Comparison of ENCODE assay signal across 13 cellular contexts in the genomic region with DNA sequence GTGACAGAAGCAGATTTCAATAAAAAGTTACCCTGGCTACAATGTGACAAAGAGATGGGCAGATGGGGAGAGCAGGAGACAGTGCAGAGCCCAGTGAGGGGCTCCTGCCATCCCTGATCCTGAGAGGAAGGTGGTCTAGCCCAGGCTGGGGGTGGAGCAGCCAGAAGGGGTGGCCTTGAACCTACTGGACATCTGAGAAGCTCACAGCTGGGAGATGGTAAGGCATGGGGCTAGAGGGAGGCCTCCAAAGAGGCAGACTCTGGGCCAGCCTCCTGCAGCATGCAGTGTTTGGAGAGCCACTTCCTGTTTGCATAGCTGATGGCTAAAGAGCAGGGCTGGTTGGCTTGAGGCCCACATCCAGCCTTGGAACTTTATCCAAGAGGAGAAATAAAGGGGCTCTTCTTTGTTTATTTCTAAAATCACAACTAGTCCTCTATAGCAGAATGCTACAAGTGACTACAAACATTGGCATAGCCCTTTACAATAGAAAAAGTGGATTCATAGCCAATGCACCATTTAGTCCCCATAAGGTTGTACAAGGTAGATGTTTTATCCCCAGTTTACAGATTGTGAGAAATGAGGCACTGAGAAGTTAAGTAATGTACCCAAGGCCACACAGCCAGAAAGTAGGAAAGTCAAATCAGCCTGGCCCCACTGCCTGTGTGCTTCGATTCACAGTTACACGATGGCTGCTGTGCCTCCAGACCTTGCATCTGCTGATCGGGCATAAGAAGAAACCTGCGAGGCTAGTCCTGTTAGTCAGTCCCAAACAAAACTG. TPM values are rescaled to one million over a fixed set of nuclear protein-coding genes. Genes with fewer than 3 reads are reported as not detected.
DNase-seq lines count a peak whose midpoint lies in the region; ATAC-seq and TF ChIP-seq lines count a peak whose summit lies in the region.
"Had no signal": no experiment of that assay in that cellular context is flagged by ENCODE, and none has a peak within 500 bp of the region (broad histone marks: within the 10 kb centered on the region; RNA-seq: fewer than 3 reads in every experiment).

No MANE protein-coding gene starts in this region.

- POLR2A ChIA-PET in PC-9 (lab: Charles Lee; ENCODE audit: unreplicated experiment), result no interaction called here

- no peak overlapping the region for H3K4me3 ChIP-seq in Peyer's patch
- no peak overlapping the region for H3K4me3 ChIP-seq in testis
- no peak overlapping the region for H3K4me3 ChIP-seq in PC-9

- BruUV-seq in PC-9 (replicated peaks; lab: Mats Ljungman, UMichigan), result no TSS peak

- no peak for DNase-seq in activated T-cell treated with anti-CD3 and anti-CD28 coated beads, Interleukin-2, amount 50 U/mL, for 72 hours
- DNase-seq in activated T-cell treated with anti-CD3 and anti-CD28 coated beads, Interleukin-2, amount 50 U/mL, for 4 hours, result no peak
- DNase-seq in Peyer's patch, result no peak
- DNase-seq in left ventricle myocardium superior, result peak; percentile 69
- DNase-seq in testis, result peak; percentile 51
- DNase-seq in PC-9, result no peak
- DNase-seq in SKM-1 (lab: John Stamatoyannopoulos, UW; ENCODE audit: unreplicated experiment), result no peak
- DNase-seq: islet precursor cell; stimulated activated naive CD4-positive, alpha-beta T cell treated with Interleukin-2 at 50 U/mL for 16 hours had no signal

- ATAC-seq in activated T-cell treated with anti-CD3 and anti-CD28 coated beads, Interleukin-2, amount 50 U/mL, for 72 hours (replicated peaks in 1 of 2), result no peak
- no peak for ATAC-seq in activated T-cell treated with anti-CD3 and anti-CD28 coated beads, Interleukin-2, amount 50 U/mL, for 4 hours
- ATAC-seq in left ventricle myocardium superior (peak; percentile 28), GM19328 (IDR thresholded peaks at IDR 0.05; ENCODE audit: unreplicated experiment) (no peak)

- H3K4me2 ChIP-seq in PC-9, result no peak overlapping the region

- CTCF ChIA-PET in PC-9 (lab: Charles Lee), result no interaction called here

- H3K4me3 Mint-ChIP-seq in activated T-cell treated with anti-CD3 and anti-CD28 coated beads, Interleukin-2, amount 50 U/mL, for 72 hours, result no peak overlapping the region
- H3K4me3 Mint-ChIP-seq in activated T-cell treated with anti-CD3 and anti-CD28 coated beads, Interleukin-2, amount 50 U/mL, for 4 hours, result no peak overlapping the region
- H3K4me3 Mint-ChIP-seq: CD14-positive monocyte had no signal

- H3K27me3 Mint-ChIP-seq in activated T-cell treated with anti-CD3 and anti-CD28 coated beads, Interleukin-2, amount 50 U/mL, for 72 hours (ENCODE audit: low read depth), result peaks cover 27% of the 10 kb centered on the region
- peaks cover 25% of the 10 kb centered on the region for H3K27me3 Mint-ChIP-seq in activated T-cell treated with anti-CD3 and anti-CD28 coated beads, Interleukin-2, amount 50 U/mL, for 4 hours (ENCODE audit: low read depth)

- no peak overlapping the region for H2AFZ ChIP-seq in PC-9

- intact Hi-C loops in left ventricle myocardium superior (cut with micrococcal nuclease), result no loop called here
- intact Hi-C loops in testis (cut with DNase I; ENCODE audit: low total_unique reads), result no loop called here
- intact Hi-C loops in PC-9 (cut with micrococcal nuclease; ENCODE audit: unreplicated experiment), result loop anchor here (2.0 kb wide), 1 partner anchor 47 kb away; no protein-coding TSS in a partner anchor

- TF ChIP-seq CTCF in Peyer's patch (IDR thresholded peaks at IDR 0.05), result no peak
- TF ChIP-seq CTCF in testis (IDR thresholded peaks at IDR 0.05), result no peak
- TF ChIP-seq CTCF in PC-9 (conservative IDR thresholded peaks at IDR 0.05), result no peak

- H3K4me1 ChIP-seq in Peyer's patch (peaks cover 0 to 47% (median 8%) of the 10 kb centered on the region in 4 donors), testis (peaks cover 10% of the 10 kb centered on the region), PC-9 (replicated peaks; ENCODE audit: insufficient read depth) (no peaks in the 10 kb centered on the region)

- H3K27me3 ChIP-seq in Peyer's patch (peaks cover 0 to 10% of the 10 kb centered on the region in 2 donors), testis (no peaks in the 10 kb centered on the region), PC-9 (ENCODE audit: insufficient read depth, low read depth) (0 out of 2 replicates have a peak, but pooled peaks cover 5% of the 10 kb centered on the region)

- peaks cover 23% of the 10 kb centered on the region for H3K4me1 Mint-ChIP-seq in activated T-cell treated with anti-CD3 and anti-CD28 coated beads, Interleukin-2, amount 50 U/mL, for 72 hours (ENCODE audit: low read depth)
- peaks cover 23% of the 10 kb centered on the region for H3K4me1 Mint-ChIP-seq in activated T-cell treated with anti-CD3 and anti-CD28 coated beads, Interleukin-2, amount 50 U/mL, for 4 hours (ENCODE audit: low read depth)

- WGBS in testis, 2 donors, result 80% methylated on average over 4 of the region's 4 CpGs

- H3K9me3 ChIP-seq in Peyer's patch, result no peaks in the 10 kb centered on the region
- H3K9me3 ChIP-seq in testis, result no peaks in the 10 kb centered on the region
- H3K9me3 ChIP-seq in PC-9 (ENCODE audit: insufficient read depth, low read depth), result no peaks in the 10 kb centered on the region

- no peaks in the 10 kb centered on the region for H3K9me3 Mint-ChIP-seq in activated T-cell treated with anti-CD3 and anti-CD28 coated beads, Interleukin-2, amount 50 U/mL, for 72 hours
- no peaks in the 10 kb centered on the region for H3K9me3 Mint-ChIP-seq in activated T-cell treated with anti-CD3 and anti-CD28 coated beads, Interleukin-2, amount 50 U/mL, for 4 hours

- H3K27ac ChIP-seq in Peyer's patch (peak overlapping the region in 3 of 4 donors; percentile 38 to 79 (median 65)), testis (peak overlapping the region in 1 of 2 donors; percentile 46), PC-9 (no peak overlapping the region)

- H3F3A ChIP-seq in PC-9 (ENCODE audit: insufficient read depth, low read depth), result no peaks in the 10 kb centered on the region

- H3K36me3 ChIP-seq in Peyer's patch (no peaks in the 10 kb centered on the region), testis (ENCODE audit: low read depth, missing control alignments) (no peaks in the 10 kb centered on the region), PC-9 (ENCODE audit: low read depth) (no peaks in the 10 kb centered on the region)

- H3K27ac Mint-ChIP-seq in activated T-cell treated with anti-CD3 and anti-CD28 coated beads, Interleukin-2, amount 50 U/mL, for 72 hours, result peak overlapping the region; percentile 38
- H3K27ac Mint-ChIP-seq: CD14-positive monocyte had no signal

- H4K20me1 ChIP-seq in PC-9 (ENCODE audit: insufficient read depth), result no peaks in the 10 kb centered on the region

- H3K79me2 ChIP-seq in PC-9 (ENCODE audit: low read depth), result no peaks in the 10 kb centered on the region

- H3K9me2 ChIP-seq in PC-9 (ENCODE audit: insufficient read depth), result no peaks in the 10 kb centered on the region

- no peak for TF ChIP-seq POLR2A in Peyer's patch (IDR thresholded peaks at IDR 0.05)
- no peak for TF ChIP-seq POLR2A in testis (IDR thresholded peaks at IDR 0.05)

- no peaks in the 10 kb centered on the region for H3K36me3 Mint-ChIP-seq in activated T-cell treated with anti-CD3 and anti-CD28 coated beads, Interleukin-2, amount 50 U/mL, for 72 hours (ENCODE audit: insufficient read depth in 2 of 2)
- H3K36me3 Mint-ChIP-seq in activated T-cell treated with anti-CD3 and anti-CD28 coated beads, Interleukin-2, amount 50 U/mL, for 4 hours (ENCODE audit: insufficient read depth), result no peaks in the 10 kb centered on the region
- H3K36me3 Mint-ChIP-seq: CD14-positive monocyte had no signal

RNA-seq across cellular contexts. Expression of a gene that starts 4.6 kb away (rescaled TPM):
- under 1 TPM; 0.26 to 0.42 TPM for total RNA-seq in activated T-cell treated with anti-CD3 and anti-CD28 coated beads, Interleukin-2, amount 50 U/mL, for 72 hours
- total RNA-seq in activated T-cell treated with anti-CD3 and anti-CD28 coated beads, Interleukin-2, amount 50 U/mL, for 4 hours, result under 1 TPM in 2 of 3 donors, not detected in 1; 0.26 to 0.35 TPM
- total RNA-seq in Peyer's patch (10 to 100 TPM in 1 of 4 donors, 1 to 10 TPM in 3; 3.3 to 40.4 (median 4.0) TPM), left ventricle myocardium superior (3.0 TPM), testis (1 to 10 TPM; 2.8 to 2.9 TPM), PC-9 (2021) (0.24 and 0.43 TPM in 2 replicates)
- 2.6 TPM for polyA plus RNA-seq in testis (ENCODE audit: insufficient read depth, low read depth, low replicate concordance)
- total RNA-seq: RPMI7951 had no signal

RNA-seq across cellular contexts. Expression of a gene that starts 11.8 kb away (rescaled TPM):
- total RNA-seq in activated T-cell treated with anti-CD3 and anti-CD28 coated beads, Interleukin-2, amount 50 U/mL, for 72 hours, result 1 to 10 TPM; 1.1 TPM
- under 1 TPM in 1 of 3 donors, not detected in 2; 0.18 TPM for total RNA-seq in activated T-cell treated with anti-CD3 and anti-CD28 coated beads, Interleukin-2, amount 50 U/mL, for 4 hours
- total RNA-seq in Peyer's patch (1 to 10 TPM in 3 of 4 donors, not detected in 1; 1.5 to 2.4 (median 1.7) TPM), left ventricle myocardium superior (0.27 TPM), testis (10 to 100 TPM; 16.0 to 26.7 TPM), PC-9 (2021) (4.3 and 4.8 TPM in 2 replicates)
- polyA plus RNA-seq in testis (ENCODE audit: insufficient read depth, low read depth, low replicate concordance), result 62.0 TPM

RNA-seq across cellular contexts. Expression of a gene that starts 54.9 kb away (rescaled TPM):
- total RNA-seq in activated T-cell treated with anti-CD3 and anti-CD28 coated beads, Interleukin-2, amount 50 U/mL, for 72 hours, result not detected
- not detected for total RNA-seq in activated T-cell treated with anti-CD3 and anti-CD28 coated beads, Interleukin-2, amount 50 U/mL, for 4 hours
- not detected for total RNA-seq in Peyer's patch
- total RNA-seq in left ventricle myocardium superior, result not detected
- total RNA-seq in testis, result 1 to 10 TPM; 1.4 to 1.7 TPM
- 2.1 TPM for polyA plus RNA-seq in testis (ENCODE audit: insufficient read depth, low read depth, low replicate concordance)
- not detected in 2 replicates for total RNA-seq in PC-9 (2021)
- total RNA-seq: activated CD8-positive, alpha-beta memory T cell treated with anti-CD3 and anti-CD28 coated beads for 36 hours; RPMI7951 had no signal

Comparison
In these comparisons a context has a peak if more than half of its experiments do, and no peak if none do; other contexts are left out.
1. DNase-seq: peak in left ventricle myocardium superior (single experiment) and testis (single experiment); none in activated T-cell treated with anti-CD3 and anti-CD28 coated beads, Interleukin-2, amount 50 U/mL, for 72 hours (0 of 2), activated T-cell treated with anti-CD3 and anti-CD28 coated beads, Interleukin-2, amount 50 U/mL, for 4 hours (single experiment), Peyer's patch (0 of 3), PC-9 (0 of 2) and SKM-1 (single experiment).